In the genomic region with DNA sequence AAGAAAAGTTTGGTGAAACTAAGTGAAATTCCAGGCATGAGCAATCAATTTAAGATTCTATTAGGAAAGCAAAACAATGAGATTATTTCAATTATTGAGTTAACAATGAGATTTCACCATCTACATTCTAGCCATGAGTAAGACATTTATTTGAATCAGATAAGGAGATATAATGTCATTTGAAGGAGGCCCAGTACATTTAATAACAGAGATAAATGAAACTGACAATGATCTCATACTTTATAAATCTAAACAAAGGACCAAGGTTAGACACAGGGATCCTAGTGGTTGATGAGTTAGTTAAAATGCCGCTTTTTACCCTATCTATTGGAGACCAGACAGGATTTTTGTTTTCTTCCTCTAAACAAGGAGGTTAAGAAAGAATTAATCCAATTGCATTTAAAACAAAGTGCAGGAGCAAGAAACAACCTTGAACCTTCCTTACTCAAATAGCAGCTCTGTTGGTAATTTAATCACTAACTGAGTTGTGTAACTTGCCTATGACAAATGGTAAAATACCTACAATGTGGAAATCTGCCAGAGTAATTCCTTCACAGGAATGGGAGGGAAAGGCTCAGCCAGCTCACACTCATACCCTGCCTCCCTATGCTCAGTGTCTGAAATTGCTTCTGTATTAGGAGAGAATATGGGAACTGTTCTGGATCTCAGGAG, we compare ENCODE assay signal across 1 cellular context.
TF ChIP-seq lines count a peak whose summit lies in the region.

No MANE protein-coding gene starts in this region.

TF ChIP-seq in HepG2, 621 proteins besides CTCF, POLR2A, EP300 and RAD21 (continued from another document and continues in another):
- TF ChIP-seq, protein P1, sequence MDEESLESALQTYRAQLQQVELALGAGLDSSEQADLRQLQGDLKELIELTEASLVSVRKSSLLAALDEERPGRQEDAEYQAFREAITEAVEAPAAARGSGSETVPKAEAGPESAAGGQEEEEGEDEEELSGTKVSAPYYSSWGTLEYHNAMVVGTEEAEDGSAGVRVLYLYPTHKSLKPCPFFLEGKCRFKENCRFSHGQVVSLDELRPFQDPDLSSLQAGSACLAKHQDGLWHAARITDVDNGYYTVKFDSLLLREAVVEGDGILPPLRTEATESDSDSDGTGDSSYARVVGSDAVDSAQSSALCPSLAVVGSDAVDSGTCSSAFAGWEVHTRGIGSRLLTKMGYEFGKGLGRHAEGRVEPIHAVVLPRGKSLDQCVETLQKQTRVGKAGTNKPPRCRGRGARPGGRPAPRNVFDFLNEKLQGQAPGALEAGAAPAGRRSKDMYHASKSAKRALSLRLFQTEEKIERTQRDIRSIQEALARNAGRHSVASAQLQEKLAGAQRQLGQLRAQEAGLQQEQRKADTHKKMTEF (CRISPR knock-in tag; IDR thresholded peaks at IDR 0.05) = peak; percentile 77
- no peak for TF ChIP-seq MAZ (IDR thresholded peaks at IDR 0.05; ENCODE audit: borderline replicate concordance, low read depth, low read length)
- peak; percentile 45; the same call in 1 of the 2 replicates for TF ChIP-seq MAZ (CRISPR knock-in tag; IDR thresholded peaks at IDR 0.05; ENCODE audit: low read depth)
- TF ChIP-seq GZF1 (CRISPR knock-in tag; IDR thresholded peaks at IDR 0.05) = no peak
- TF ChIP-seq, protein P2, sequence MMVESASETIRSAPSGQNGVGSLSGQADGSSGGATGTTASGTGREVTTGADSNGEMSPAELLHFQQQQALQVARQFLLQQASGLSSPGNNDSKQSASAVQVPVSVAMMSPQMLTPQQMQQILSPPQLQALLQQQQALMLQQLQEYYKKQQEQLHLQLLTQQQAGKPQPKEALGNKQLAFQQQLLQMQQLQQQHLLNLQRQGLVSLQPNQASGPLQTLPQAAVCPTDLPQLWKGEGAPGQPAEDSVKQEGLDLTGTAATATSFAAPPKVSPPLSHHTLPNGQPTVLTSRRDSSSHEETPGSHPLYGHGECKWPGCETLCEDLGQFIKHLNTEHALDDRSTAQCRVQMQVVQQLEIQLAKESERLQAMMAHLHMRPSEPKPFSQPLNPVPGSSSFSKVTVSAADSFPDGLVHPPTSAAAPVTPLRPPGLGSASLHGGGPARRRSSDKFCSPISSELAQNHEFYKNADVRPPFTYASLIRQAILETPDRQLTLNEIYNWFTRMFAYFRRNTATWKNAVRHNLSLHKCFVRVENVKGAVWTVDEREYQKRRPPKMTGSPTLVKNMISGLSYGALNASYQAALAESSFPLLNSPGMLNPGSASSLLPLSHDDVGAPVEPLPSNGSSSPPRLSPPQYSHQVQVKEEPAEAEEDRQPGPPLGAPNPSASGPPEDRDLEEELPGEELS (CRISPR knock-in tag; IDR thresholded peaks at IDR 0.05) = peak; percentile 94
- peak; percentile 95 for TF ChIP-seq MED1 (CRISPR knock-in tag; IDR thresholded peaks at IDR 0.05)
- TF ChIP-seq, protein P3, sequence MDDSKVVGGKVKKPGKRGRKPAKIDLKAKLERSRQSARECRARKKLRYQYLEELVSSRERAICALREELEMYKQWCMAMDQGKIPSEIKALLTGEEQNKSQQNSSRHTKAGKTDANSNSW (CRISPR knock-in tag; IDR thresholded peaks at IDR 0.05; ENCODE audit: borderline replicate concordance) = no peak
- TF ChIP-seq, protein P4, sequence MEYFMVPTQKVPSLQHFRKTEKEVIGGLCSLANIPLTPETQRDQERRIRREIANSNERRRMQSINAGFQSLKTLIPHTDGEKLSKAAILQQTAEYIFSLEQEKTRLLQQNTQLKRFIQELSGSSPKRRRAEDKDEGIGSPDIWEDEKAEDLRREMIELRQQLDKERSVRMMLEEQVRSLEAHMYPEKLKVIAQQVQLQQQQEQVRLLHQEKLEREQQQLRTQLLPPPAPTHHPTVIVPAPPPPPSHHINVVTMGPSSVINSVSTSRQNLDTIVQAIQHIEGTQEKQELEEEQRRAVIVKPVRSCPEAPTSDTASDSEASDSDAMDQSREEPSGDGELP (IDR thresholded peaks at IDR 0.05; ENCODE audit: borderline replicate concordance, low read depth) = no peak
- TF ChIP-seq FOXK2 (IDR thresholded peaks at IDR 0.05) = no peak
- no peak for TF ChIP-seq SIN3A (IDR thresholded peaks at IDR 0.05; ENCODE audit: borderline replicate concordance, low read depth, low read length)
- peak; percentile 97 for TF ChIP-seq SIX1 (CRISPR knock-in tag; IDR thresholded peaks at IDR 0.05; ENCODE audit: borderline replicate concordance)
- TF ChIP-seq SSRP1 (CRISPR knock-in tag; IDR thresholded peaks at IDR 0.05) = no peak
- TF ChIP-seq RFX5 (IDR thresholded peaks at IDR 0.05; ENCODE audit: low read depth, low read length) = no peak
- TF ChIP-seq SCMH1 (CRISPR knock-in tag; IDR thresholded peaks at IDR 0.05; ENCODE audit: borderline replicate concordance) = no peak
- TF ChIP-seq TCF7L2 (IDR thresholded peaks at IDR 0.05; ENCODE audit: low read depth, low read length) = peak; percentile 31; the same call in 1 of the 2 replicates
- TF ChIP-seq, protein P5, sequence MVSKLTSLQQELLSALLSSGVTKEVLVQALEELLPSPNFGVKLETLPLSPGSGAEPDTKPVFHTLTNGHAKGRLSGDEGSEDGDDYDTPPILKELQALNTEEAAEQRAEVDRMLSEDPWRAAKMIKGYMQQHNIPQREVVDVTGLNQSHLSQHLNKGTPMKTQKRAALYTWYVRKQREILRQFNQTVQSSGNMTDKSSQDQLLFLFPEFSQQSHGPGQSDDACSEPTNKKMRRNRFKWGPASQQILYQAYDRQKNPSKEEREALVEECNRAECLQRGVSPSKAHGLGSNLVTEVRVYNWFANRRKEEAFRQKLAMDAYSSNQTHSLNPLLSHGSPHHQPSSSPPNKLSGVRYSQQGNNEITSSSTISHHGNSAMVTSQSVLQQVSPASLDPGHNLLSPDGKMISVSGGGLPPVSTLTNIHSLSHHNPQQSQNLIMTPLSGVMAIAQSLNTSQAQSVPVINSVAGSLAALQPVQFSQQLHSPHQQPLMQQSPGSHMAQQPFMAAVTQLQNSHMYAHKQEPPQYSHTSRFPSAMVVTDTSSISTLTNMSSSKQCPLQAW (CRISPR knock-in tag; IDR thresholded peaks at IDR 0.05) = peak; percentile 81
- no peak for TF ChIP-seq MTA1 (CRISPR knock-in tag; IDR thresholded peaks at IDR 0.05; ENCODE audit: borderline replicate concordance)
- TF ChIP-seq, protein P6, sequence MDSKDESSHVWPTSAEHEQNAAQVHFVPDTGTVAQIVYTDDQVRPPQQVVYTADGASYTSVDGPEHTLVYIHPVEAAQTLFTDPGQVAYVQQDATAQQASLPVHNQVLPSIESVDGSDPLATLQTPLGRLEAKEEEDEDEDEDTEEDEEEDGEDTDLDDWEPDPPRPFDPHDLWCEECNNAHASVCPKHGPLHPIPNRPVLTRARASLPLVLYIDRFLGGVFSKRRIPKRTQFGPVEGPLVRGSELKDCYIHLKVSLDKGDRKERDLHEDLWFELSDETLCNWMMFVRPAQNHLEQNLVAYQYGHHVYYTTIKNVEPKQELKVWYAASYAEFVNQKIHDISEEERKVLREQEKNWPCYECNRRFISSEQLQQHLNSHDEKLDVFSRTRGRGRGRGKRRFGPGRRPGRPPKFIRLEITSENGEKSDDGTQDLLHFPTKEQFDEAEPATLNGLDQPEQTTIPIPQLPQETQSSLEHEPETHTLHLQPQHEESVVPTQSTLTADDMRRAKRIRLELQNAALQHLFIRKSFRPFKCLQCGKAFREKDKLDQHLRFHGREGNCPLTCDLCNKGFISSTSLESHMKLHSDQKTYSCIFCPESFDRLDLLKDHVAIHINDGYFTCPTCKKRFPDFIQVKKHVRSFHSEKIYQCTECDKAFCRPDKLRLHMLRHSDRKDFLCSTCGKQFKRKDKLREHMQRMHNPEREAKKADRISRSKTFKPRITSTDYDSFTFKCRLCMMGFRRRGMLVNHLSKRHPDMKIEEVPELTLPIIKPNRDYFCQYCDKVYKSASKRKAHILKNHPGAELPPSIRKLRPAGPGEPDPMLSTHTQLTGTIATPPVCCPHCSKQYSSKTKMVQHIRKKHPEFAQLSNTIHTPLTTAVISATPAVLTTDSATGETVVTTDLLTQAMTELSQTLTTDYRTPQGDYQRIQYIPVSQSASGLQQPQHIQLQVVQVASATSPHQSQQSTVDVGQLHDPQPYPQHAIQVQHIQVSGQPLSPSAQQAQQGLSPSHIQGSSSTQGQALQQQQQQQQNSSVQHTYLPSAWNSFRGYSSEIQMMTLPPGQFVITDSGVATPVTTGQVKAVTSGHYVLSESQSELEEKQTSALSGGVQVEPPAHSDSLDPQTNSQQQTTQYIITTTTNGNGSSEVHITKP (CRISPR knock-in tag; IDR thresholded peaks at IDR 0.05; ENCODE audit: low read depth) = 0 out of 2 replicates have a peak, but pooled peaks have one; percentile 19
- TF ChIP-seq NFE2L1 (CRISPR knock-in tag; IDR thresholded peaks at IDR 0.05; ENCODE audit: borderline replicate concordance) = no peak
- peak; percentile 59 for TF ChIP-seq NR2C2 (CRISPR knock-in tag; IDR thresholded peaks at IDR 0.05; ENCODE audit: borderline replicate concordance)
- TF ChIP-seq NCOA5 (CRISPR knock-in tag; IDR thresholded peaks at IDR 0.05) = no peak
- peak; percentile 78; the same call in 1 of the 2 replicates for TF ChIP-seq TP53 (CRISPR knock-in tag; conservative IDR thresholded peaks at IDR 0.05)
- TF ChIP-seq ZBTB21 (CRISPR knock-in tag; IDR thresholded peaks at IDR 0.05) = 0 out of 2 replicates have a peak, but pooled peaks have one; percentile 20
- TF ChIP-seq, protein P7, sequence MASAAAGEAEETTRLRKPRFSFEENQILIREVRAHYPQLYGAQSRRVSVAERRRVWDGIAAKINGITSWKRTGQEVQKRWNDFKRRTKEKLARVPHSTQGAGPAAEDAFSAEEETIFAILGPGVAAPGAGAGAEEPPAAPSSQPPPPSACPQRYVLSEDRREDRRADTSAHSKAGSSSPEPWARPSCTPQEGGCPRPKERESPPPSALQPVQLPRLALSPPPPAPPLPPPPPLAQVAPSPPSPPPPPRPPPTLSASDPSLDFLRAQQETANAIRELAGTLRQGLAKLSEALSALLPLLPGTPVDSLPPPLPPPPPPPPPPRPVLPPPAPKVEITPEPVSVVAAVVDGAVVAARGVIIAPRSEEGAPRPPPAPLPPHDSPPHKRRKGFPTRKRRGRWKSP (CRISPR knock-in tag; IDR thresholded peaks at IDR 0.05) = 0 out of 2 replicates have a peak, but pooled peaks have one; percentile 40
- TF ChIP-seq, protein P8, sequence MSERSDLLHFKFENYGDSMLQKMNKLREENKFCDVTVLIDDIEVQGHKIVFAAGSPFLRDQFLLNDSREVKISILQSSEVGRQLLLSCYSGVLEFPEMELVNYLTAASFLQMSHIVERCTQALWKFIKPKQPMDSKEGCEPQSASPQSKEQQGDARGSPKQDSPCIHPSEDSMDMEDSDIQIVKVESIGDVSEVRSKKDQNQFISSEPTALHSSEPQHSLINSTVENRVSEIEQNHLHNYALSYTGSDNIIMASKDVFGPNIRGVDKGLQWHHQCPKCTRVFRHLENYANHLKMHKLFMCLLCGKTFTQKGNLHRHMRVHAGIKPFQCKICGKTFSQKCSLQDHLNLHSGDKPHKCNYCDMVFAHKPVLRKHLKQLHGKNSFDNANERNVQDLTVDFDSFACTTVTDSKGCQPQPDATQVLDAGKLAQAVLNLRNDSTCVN (CRISPR knock-in tag; IDR thresholded peaks at IDR 0.05; ENCODE audit: borderline replicate concordance) = peak; percentile 67; the same call in 1 of the 2 replicates
- TF ChIP-seq, protein P9, sequence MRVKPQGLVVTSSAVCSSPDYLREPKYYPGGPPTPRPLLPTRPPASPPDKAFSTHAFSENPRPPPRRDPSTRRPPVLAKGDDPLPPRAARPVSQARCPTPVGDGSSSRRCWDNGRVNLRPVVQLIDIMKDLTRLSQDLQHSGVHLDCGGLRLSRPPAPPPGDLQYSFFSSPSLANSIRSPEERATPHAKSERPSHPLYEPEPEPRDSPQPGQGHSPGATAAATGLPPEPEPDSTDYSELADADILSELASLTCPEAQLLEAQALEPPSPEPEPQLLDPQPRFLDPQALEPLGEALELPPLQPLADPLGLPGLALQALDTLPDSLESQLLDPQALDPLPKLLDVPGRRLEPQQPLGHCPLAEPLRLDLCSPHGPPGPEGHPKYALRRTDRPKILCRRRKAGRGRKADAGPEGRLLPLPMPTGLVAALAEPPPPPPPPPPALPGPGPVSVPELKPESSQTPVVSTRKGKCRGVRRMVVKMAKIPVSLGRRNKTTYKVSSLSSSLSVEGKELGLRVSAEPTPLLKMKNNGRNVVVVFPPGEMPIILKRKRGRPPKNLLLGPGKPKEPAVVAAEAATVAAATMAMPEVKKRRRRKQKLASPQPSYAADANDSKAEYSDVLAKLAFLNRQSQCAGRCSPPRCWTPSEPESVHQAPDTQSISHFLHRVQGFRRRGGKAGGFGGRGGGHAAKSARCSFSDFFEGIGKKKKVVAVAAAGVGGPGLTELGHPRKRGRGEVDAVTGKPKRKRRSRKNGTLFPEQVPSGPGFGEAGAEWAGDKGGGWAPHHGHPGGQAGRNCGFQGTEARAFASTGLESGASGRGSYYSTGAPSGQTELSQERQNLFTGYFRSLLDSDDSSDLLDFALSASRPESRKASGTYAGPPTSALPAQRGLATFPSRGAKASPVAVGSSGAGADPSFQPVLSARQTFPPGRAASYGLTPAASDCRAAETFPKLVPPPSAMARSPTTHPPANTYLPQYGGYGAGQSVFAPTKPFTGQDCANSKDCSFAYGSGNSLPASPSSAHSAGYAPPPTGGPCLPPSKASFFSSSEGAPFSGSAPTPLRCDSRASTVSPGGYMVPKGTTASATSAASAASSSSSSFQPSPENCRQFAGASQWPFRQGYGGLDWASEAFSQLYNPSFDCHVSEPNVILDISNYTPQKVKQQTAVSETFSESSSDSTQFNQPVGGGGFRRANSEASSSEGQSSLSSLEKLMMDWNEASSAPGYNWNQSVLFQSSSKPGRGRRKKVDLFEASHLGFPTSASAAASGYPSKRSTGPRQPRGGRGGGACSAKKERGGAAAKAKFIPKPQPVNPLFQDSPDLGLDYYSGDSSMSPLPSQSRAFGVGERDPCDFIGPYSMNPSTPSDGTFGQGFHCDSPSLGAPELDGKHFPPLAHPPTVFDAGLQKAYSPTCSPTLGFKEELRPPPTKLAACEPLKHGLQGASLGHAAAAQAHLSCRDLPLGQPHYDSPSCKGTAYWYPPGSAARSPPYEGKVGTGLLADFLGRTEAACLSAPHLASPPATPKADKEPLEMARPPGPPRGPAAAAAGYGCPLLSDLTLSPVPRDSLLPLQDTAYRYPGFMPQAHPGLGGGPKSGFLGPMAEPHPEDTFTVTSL (CRISPR knock-in tag; IDR thresholded peaks at IDR 0.05; ENCODE audit: borderline replicate concordance) = peak; percentile 97
- peak; percentile 90 for TF ChIP-seq HDAC2 (CRISPR knock-in tag; IDR thresholded peaks at IDR 0.05)
- peak; percentile 92 for TF ChIP-seq ELF3 (CRISPR knock-in tag; IDR thresholded peaks at IDR 0.05)
- peak; percentile 75; the same call in 1 of the 2 replicates for TF ChIP-seq GATA4 (IDR thresholded peaks at IDR 0.05; ENCODE audit: borderline replicate concordance, low read depth)
- peak; percentile 72 for TF ChIP-seq HDAC1 (CRISPR knock-in tag; IDR thresholded peaks at IDR 0.05)
- TF ChIP-seq ZNF331 (CRISPR knock-in tag; IDR thresholded peaks at IDR 0.05) = peak; percentile 86; the same call in 1 of the 2 replicates
